Comparison of ENCODE assay signal across 1 cellular context in the genomic region with DNA sequence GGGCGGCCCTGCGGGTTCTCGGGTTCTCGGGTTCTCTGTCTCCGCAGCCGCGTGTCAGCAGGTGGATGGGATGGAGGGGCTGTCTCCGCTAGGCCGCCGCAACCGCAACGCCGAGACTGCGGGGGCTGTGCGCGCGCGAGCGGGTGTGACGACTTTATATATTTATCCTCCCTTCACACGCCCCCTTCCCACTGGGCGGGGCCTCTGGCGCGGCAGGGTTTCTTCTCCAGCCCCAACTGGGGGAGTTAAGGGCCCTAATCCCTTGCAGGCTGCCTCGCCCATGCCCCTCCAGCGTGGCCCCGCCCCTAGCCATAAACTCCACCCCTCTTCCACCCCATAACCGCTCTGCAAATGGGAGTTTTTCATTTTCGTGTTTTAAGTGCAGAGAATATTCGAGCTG.
TF ChIP-seq lines count a peak whose summit lies in the region.

No MANE protein-coding gene starts in this region.

TF ChIP-seq in GM23338, 12 proteins besides CTCF, POLR2A, EP300 and RAD21 (continued from another document):
- TF ChIP-seq, protein P1, sequence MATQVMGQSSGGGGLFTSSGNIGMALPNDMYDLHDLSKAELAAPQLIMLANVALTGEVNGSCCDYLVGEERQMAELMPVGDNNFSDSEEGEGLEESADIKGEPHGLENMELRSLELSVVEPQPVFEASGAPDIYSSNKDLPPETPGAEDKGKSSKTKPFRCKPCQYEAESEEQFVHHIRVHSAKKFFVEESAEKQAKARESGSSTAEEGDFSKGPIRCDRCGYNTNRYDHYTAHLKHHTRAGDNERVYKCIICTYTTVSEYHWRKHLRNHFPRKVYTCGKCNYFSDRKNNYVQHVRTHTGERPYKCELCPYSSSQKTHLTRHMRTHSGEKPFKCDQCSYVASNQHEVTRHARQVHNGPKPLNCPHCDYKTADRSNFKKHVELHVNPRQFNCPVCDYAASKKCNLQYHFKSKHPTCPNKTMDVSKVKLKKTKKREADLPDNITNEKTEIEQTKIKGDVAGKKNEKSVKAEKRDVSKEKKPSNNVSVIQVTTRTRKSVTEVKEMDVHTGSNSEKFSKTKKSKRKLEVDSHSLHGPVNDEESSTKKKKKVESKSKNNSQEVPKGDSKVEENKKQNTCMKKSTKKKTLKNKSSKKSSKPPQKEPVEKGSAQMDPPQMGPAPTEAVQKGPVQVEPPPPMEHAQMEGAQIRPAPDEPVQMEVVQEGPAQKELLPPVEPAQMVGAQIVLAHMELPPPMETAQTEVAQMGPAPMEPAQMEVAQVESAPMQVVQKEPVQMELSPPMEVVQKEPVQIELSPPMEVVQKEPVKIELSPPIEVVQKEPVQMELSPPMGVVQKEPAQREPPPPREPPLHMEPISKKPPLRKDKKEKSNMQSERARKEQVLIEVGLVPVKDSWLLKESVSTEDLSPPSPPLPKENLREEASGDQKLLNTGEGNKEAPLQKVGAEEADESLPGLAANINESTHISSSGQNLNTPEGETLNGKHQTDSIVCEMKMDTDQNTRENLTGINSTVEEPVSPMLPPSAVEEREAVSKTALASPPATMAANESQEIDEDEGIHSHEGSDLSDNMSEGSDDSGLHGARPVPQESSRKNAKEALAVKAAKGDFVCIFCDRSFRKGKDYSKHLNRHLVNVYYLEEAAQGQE (IDR thresholded peaks at IDR 0.05; ENCODE audit: unreplicated experiment): no peak
- TF ChIP-seq ZNF114 (CRISPR knock-in tag; IDR thresholded peaks at IDR 0.05) (no peak), CREB1 (CRISPR knock-in tag; IDR thresholded peaks at IDR 0.05; ENCODE audit: low read depth) (no peak), EZH2phosphoT487 (IDR thresholded peaks at IDR 0.05; ENCODE audit: unreplicated experiment) (no peak)
